20 cellular contexts compared by ENCODE assay signal in genomic region chr10:6563720-6564119, GRCh38. TPM values are rescaled to one million over a fixed set of nuclear protein-coding genes. Genes with fewer than 3 reads are reported as not detected.
A peak's percentile ranks its signal among the peaks of the same experiment; 100 is the strongest.
DNase-seq lines count a peak whose midpoint lies in the region; ATAC-seq and TF ChIP-seq lines count a peak whose summit lies in the region.
"Had no signal": no experiment of that assay in that cellular context is flagged by ENCODE, and none has a peak within 500 bp of the region (broad histone marks: within the 10 kb centered on the region; RNA-seq: fewer than 3 reads in every experiment).

No MANE protein-coding gene starts in this region.

- POLR2A ChIA-PET in activated CD8-positive, alpha-beta T cell treated with anti-CD3 and anti-CD28 coated beads for 36 hours (lab: Charles Lee), result interaction anchor here (0.7 to 3.9 kb wide), 10 partner anchors 10 to 97 kb away, joined by 3 to 18 read pairs (median 5); no protein-coding TSS in a partner anchor

- H3K4me1 Mint-ChIP-seq in activated CD8-positive, alpha-beta memory T cell treated with anti-CD3 and anti-CD28 coated beads, Interleukin-2, amount 10 ng/mL, durations not matched to agents 7 days and 5 days, result peaks cover 77% of the 10 kb centered on the region
- peaks cover 82% of the 10 kb centered on the region for H3K4me1 Mint-ChIP-seq in activated CD8-positive, alpha-beta T cell treated with anti-CD3 and anti-CD28 coated beads for 36 hours (ENCODE audit: low read depth)
- H3K4me1 Mint-ChIP-seq in endodermal cell, result peaks cover 77% of the 10 kb centered on the region
- H3K4me1 Mint-ChIP-seq in stimulated activated effector memory CD8-positive, alpha-beta T cell treated with anti-CD3 and anti-CD28 coated beads, Interleukin-12 subunit alpha, Interleukin-12 subunit beta, amount 100 ng/mL, for 72 hours, result peaks cover 74% of the 10 kb centered on the region

- no peaks in the 10 kb centered on the region for H3K9me3 Mint-ChIP-seq in activated CD8-positive, alpha-beta memory T cell treated with anti-CD3 and anti-CD28 coated beads, Interleukin-2, amount 10 ng/mL, durations not matched to agents 7 days and 5 days (ENCODE audit: low read depth)
- H3K9me3 Mint-ChIP-seq in activated CD8-positive, alpha-beta T cell treated with anti-CD3 and anti-CD28 coated beads for 36 hours, result no peaks in the 10 kb centered on the region
- no peaks in the 10 kb centered on the region for H3K9me3 Mint-ChIP-seq in endodermal cell
- H3K9me3 Mint-ChIP-seq in stimulated activated effector memory CD8-positive, alpha-beta T cell treated with anti-CD3 and anti-CD28 coated beads, Interleukin-12 subunit alpha, Interleukin-12 subunit beta, amount 100 ng/mL, for 72 hours, result no peaks in the 10 kb centered on the region
- H3K9me3 Mint-ChIP-seq: dendritic cell treated with granulocyte-macrophage colony-stimulating factor and Interleukin-4, amounts not matched to agents 40 ng/mL and 50 ng/mL, for 4 days had no signal

- peak overlapping the region; percentile 60 for H3K4me3 ChIP-seq in endodermal cell (ENCODE audit: low read length)
- H3K4me3 ChIP-seq: body of pancreas, esophagus squamous epithelium, right atrium auricular region had no signal

- 90 to 92% methylated on average over 4 to 6 of the region's 6 CpGs for WGBS in endodermal cell (ENCODE audit: insufficient coverage in 1 of 2, insufficient read length in 1 of 2), 2 experiments

- CTCF ChIA-PET in activated CD8-positive, alpha-beta memory T cell treated with anti-CD3 and anti-CD28 coated beads, Interleukin-2, amount 10 ng/mL, durations not matched to agents 7 days and 5 days (lab: Charles Lee), result interaction anchor here (1.0 to 3.8 kb wide), 10 partner anchors 9 to 118 kb away, joined by 3 to 19 read pairs (median 5); no protein-coding TSS in a partner anchor
- CTCF ChIA-PET in activated CD8-positive, alpha-beta T cell treated with anti-CD3 and anti-CD28 coated beads for 36 hours (lab: Charles Lee), result interaction anchor here (0.5 to 3.4 kb wide), 18 partner anchors 10 to 158 kb away, joined by 3 to 13 read pairs (median 4); no protein-coding TSS in a partner anchor

- no peak for DNase-seq in activated CD8-positive, alpha-beta memory T cell treated with anti-CD3 and anti-CD28 coated beads, Interleukin-2, amount 10 ng/mL, durations not matched to agents 7 days and 5 days
- DNase-seq in activated CD8-positive, alpha-beta memory T cell treated with anti-CD3 and anti-CD28 coated beads, Interleukin-2, amount 50 U/mL, for 4 hours, result no peak
- DNase-seq in activated CD8-positive, alpha-beta T cell treated with anti-CD3 and anti-CD28 coated beads for 36 hours, result peak; percentile 34
- DNase-seq in endodermal cell (no peak), SW480 (ENCODE audit: low spot score) (no peak), mucosa of gallbladder (ENCODE audit: low spot score) (no peak)
- DNase-seq in stimulated activated effector memory CD8-positive, alpha-beta T cell treated with anti-CD3 and anti-CD28 coated beads, Interleukin-12 subunit alpha, Interleukin-12 subunit beta, amount 100 ng/mL, for 72 hours (ENCODE audit: low spot score in 2 of 2), result no peak
- DNase-seq: ACHN; body of pancreas; esophagus squamous epithelium; Kasumi-1; mesendoderm; NCI-H1417 treated with DMSO at 0.1 percent for 48 hours; NCI-H226; NK-92 treated with Interleukin-12 subunit alpha and Interleukin-12 subunit beta, amount 100 ng/mL, for 24 hours; RPMI8226; SW 1271 had no signal

- intact Hi-C loops in activated CD8-positive, alpha-beta T cell treated with anti-CD3 and anti-CD28 coated beads for 36 hours (cut with micrococcal nuclease), result no loop called here

- peak; percentile 10 for ATAC-seq in activated CD8-positive, alpha-beta memory T cell treated with anti-CD3 and anti-CD28 coated beads, Interleukin-2, amount 10 ng/mL, durations not matched to agents 7 days and 5 days
- peak; percentile 16 for ATAC-seq in activated CD8-positive, alpha-beta T cell treated with anti-CD3 and anti-CD28 coated beads for 36 hours
- peak; percentile 35 for ATAC-seq in stimulated activated effector memory CD8-positive, alpha-beta T cell treated with anti-CD3 and anti-CD28 coated beads, Interleukin-12 subunit alpha, Interleukin-12 subunit beta, amount 100 ng/mL, for 72 hours
- ATAC-seq in HG02852 (IDR thresholded peaks at IDR 0.05; ENCODE audit: unreplicated experiment), result no peak
- ATAC-seq: body of pancreas had no signal

- no peaks in the 10 kb centered on the region for H3K9me3 ChIP-seq in endodermal cell (ENCODE audit: control insufficient read depth, low read length)
- H3K9me3 ChIP-seq: body of pancreas, esophagus squamous epithelium, right atrium auricular region had no signal

- peaks cover 38% of the 10 kb centered on the region for H3K4me1 ChIP-seq in endodermal cell (ENCODE audit: control insufficient read depth, insufficient read depth, low read length)
- H3K4me1 ChIP-seq: body of pancreas, esophagus squamous epithelium, right atrium auricular region had no signal

- peaks cover 7% of the 10 kb centered on the region for H3K36me3 ChIP-seq in endodermal cell (ENCODE audit: control insufficient read depth, insufficient read depth, low read length)
- H3K36me3 ChIP-seq: esophagus squamous epithelium, right atrium auricular region had no signal

- peak overlapping the region; percentile 79 for H3K27ac Mint-ChIP-seq in activated CD8-positive, alpha-beta memory T cell treated with anti-CD3 and anti-CD28 coated beads, Interleukin-2, amount 10 ng/mL, durations not matched to agents 7 days and 5 days
- H3K27ac Mint-ChIP-seq in activated CD8-positive, alpha-beta T cell treated with anti-CD3 and anti-CD28 coated beads for 36 hours, result peak overlapping the region; percentile 88
- peak overlapping the region; percentile 0 for H3K27ac Mint-ChIP-seq in endodermal cell
- H3K27ac Mint-ChIP-seq in stimulated activated effector memory CD8-positive, alpha-beta T cell treated with anti-CD3 and anti-CD28 coated beads, Interleukin-12 subunit alpha, Interleukin-12 subunit beta, amount 100 ng/mL, for 72 hours, result peak overlapping the region; percentile 82
- H3K27ac Mint-ChIP-seq: dendritic cell treated with granulocyte-macrophage colony-stimulating factor and Interleukin-4, amounts not matched to agents 40 ng/mL and 50 ng/mL, for 4 days had no signal

- no peaks in the 10 kb centered on the region for H3K27me3 Mint-ChIP-seq in activated CD8-positive, alpha-beta memory T cell treated with anti-CD3 and anti-CD28 coated beads, Interleukin-2, amount 10 ng/mL, durations not matched to agents 7 days and 5 days
- no peaks in the 10 kb centered on the region for H3K27me3 Mint-ChIP-seq in activated CD8-positive, alpha-beta T cell treated with anti-CD3 and anti-CD28 coated beads for 36 hours
- peaks cover 3% of the 10 kb centered on the region for H3K27me3 Mint-ChIP-seq in endodermal cell (ENCODE audit: insufficient read depth)

- H3K9ac ChIP-seq in endodermal cell (ENCODE audit: extremely low read depth, low read length, poor library complexity, severe bottlenecking), result no peak overlapping the region

- no peak overlapping the region for H3K27ac ChIP-seq in endodermal cell (ENCODE audit: low read depth, low read length)
- H3K27ac ChIP-seq: body of pancreas, esophagus squamous epithelium, right atrium auricular region had no signal

- TF ChIP-seq CTCF in activated CD8-positive, alpha-beta T cell treated with anti-CD3 and anti-CD28 coated beads for 36 hours (IDR thresholded peaks at IDR 0.05), result no peak
- TF ChIP-seq CTCF in endodermal cell (conservative IDR thresholded peaks at IDR 0.05), result no peak

- H3K27me3 ChIP-seq in endodermal cell (ENCODE audit: control insufficient read depth, insufficient read depth, low read length, poor library complexity, severe bottlenecking), result no peaks in the 10 kb centered on the region
- H3K27me3 ChIP-seq: body of pancreas, esophagus squamous epithelium, right atrium auricular region had no signal

- H3K4me3 Mint-ChIP-seq in activated CD8-positive, alpha-beta memory T cell treated with anti-CD3 and anti-CD28 coated beads, Interleukin-2, amount 10 ng/mL, durations not matched to agents 7 days and 5 days, result peak overlapping the region; percentile 53
- peak overlapping the region; percentile 71 for H3K4me3 Mint-ChIP-seq in activated CD8-positive, alpha-beta T cell treated with anti-CD3 and anti-CD28 coated beads for 36 hours
- no peak overlapping the region for H3K4me3 Mint-ChIP-seq in endodermal cell
- H3K4me3 Mint-ChIP-seq in stimulated activated effector memory CD8-positive, alpha-beta T cell treated with anti-CD3 and anti-CD28 coated beads, Interleukin-12 subunit alpha, Interleukin-12 subunit beta, amount 100 ng/mL, for 72 hours, result peak overlapping the region; percentile 68
- H3K4me3 Mint-ChIP-seq: dendritic cell treated with granulocyte-macrophage colony-stimulating factor and Interleukin-4, amounts not matched to agents 40 ng/mL and 50 ng/mL, for 4 days had no signal

- peaks cover 27% of the 10 kb centered on the region for H3K36me3 Mint-ChIP-seq in activated CD8-positive, alpha-beta memory T cell treated with anti-CD3 and anti-CD28 coated beads, Interleukin-2, amount 10 ng/mL, durations not matched to agents 7 days and 5 days
- peaks cover 33% of the 10 kb centered on the region for H3K36me3 Mint-ChIP-seq in activated CD8-positive, alpha-beta T cell treated with anti-CD3 and anti-CD28 coated beads for 36 hours (ENCODE audit: low read depth)
- no peaks in the 10 kb centered on the region for H3K36me3 Mint-ChIP-seq in endodermal cell (ENCODE audit: low read depth)
- peaks cover 40% of the 10 kb centered on the region for H3K36me3 Mint-ChIP-seq in stimulated activated effector memory CD8-positive, alpha-beta T cell treated with anti-CD3 and anti-CD28 coated beads, Interleukin-12 subunit alpha, Interleukin-12 subunit beta, amount 100 ng/mL, for 72 hours

RNA-seq across cellular contexts. Expression of gene PRKCQ, which starts 16.4 kb away (rescaled TPM):
- 10 to 100 TPM; 51.0 to 58.7 TPM for total RNA-seq in activated CD8-positive, alpha-beta memory T cell treated with anti-CD3 and anti-CD28 coated beads, Interleukin-2, amount 10 ng/mL, durations not matched to agents 7 days and 5 days
- total RNA-seq in activated CD8-positive, alpha-beta T cell treated with anti-CD3 and anti-CD28 coated beads for 36 hours, result 10 to 100 TPM; 46.3 to 47.1 TPM
- total RNA-seq in endodermal cell (10 to 100 TPM; 24.3 to 29.1 TPM), mucosa of gallbladder (1.4 TPM)
- 6.1 TPM for polyA plus RNA-seq in endodermal cell (2013, experiment 1 of 2)
- 6.2 TPM for polyA plus RNA-seq in endodermal cell (2013, experiment 2 of 2)

Comparison
In these comparisons a context has a peak if more than half of its experiments do, and no peak if none do; other contexts are left out.
1. H3K27ac Mint-ChIP-seq: peak in every context shown above with its lines; median percentile 88 in activated CD8-positive, alpha-beta T cell treated with anti-CD3 and anti-CD28 coated beads for 36 hours; 82 in stimulated activated effector memory CD8-positive, alpha-beta T cell treated with anti-CD3 and anti-CD28 coated beads, Interleukin-12 subunit alpha, Interleukin-12 subunit beta, amount 100 ng/mL, for 72 hours; 79 in activated CD8-positive, alpha-beta memory T cell treated with anti-CD3 and anti-CD28 coated beads, Interleukin-2, amount 10 ng/mL, durations not matched to agents 7 days and 5 days; 0 in endodermal cell.
2. RNA of gene PRKCQ, which starts 16.4 kb away (total RNA-seq): 51.0 to 58.7 TPM in activated CD8-positive, alpha-beta memory T cell treated with anti-CD3 and anti-CD28 coated beads, Interleukin-2, amount 10 ng/mL, durations not matched to agents 7 days and 5 days, 46.3 to 47.1 TPM in activated CD8-positive, alpha-beta T cell treated with anti-CD3 and anti-CD28 coated beads for 36 hours and 24.3 to 29.1 TPM in endodermal cell; 1.4 TPM in mucosa of gallbladder (single experiment); every median in the first group is over 10 times any median in the second.